34 cellular contexts compared by ENCODE assay signal in the genomic region with DNA sequence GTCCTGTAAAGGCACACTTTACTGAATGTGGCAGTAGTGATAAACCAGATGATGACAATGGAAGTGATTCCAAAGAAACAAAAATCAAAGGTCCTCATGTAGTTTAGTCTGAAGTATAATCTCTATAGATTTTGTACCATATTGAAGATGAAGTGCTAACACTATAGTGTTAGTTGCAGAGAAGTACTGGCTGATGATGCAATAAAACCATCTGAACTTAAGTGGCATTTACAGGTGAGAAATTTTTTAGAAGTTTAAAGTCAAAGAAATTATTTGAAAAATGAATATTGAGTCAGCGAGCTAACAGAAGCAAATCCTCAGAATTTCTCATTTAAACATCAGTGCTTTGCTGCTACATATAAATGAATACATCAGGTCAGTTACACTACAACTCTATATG.
"Had no signal": no experiment of that assay in that cellular context is flagged by ENCODE, and none has a peak within 500 bp of the region (broad histone marks: within the 10 kb centered on the region; RNA-seq: fewer than 3 reads in every experiment).

No MANE protein-coding gene starts in this region.

- DNase-seq: activated B cell treated with CpG ODN at 0.5 μM for 24 hours; activated CD4-positive, alpha-beta memory T cell treated with anti-CD3 and anti-CD28 coated beads for 36 hours; activated CD4-positive, alpha-beta T cell treated with anti-CD3 and anti-CD28 coated beads for 4 hours; activated CD4-positive, alpha-beta T cell treated with anti-CD3 and anti-CD28 coated beads, Interleukin-2, amount 10 ng/mL, durations not matched to agents 24 days and 14 days; activated CD4-positive, alpha-beta T cell treated with anti-CD3 and anti-CD28 coated beads, Interleukin-2, amount 50 U/mL, for 1 hour; activated CD4-positive, alpha-beta T cell treated with anti-CD3 and anti-CD28 coated beads, Interleukin-2, amount 50 U/mL, for 4 hours; activated CD4-positive, CD25-positive, alpha-beta regulatory T cell treated with anti-CD3 and anti-CD28 coated beads, Interleukin-2, amount 50 U/mL, for 72 hours; activated CD8-positive, alpha-beta memory T cell treated with anti-CD3 and anti-CD28 coated beads, Interleukin-2, amount 50 U/mL, for 4 hours; activated CD8-positive, alpha-beta T cell treated with anti-CD3 and anti-CD28 coated beads for 36 hours; activated effector memory CD4-positive, alpha-beta T cell treated with anti-CD3 and anti-CD28 coated beads, Interleukin-2, amount 50 U/mL, for 16 hours; activated gamma-delta T cell treated with Interleukin-2 at 50 U/mL for 16 hours; activated naive CD4-positive, alpha-beta T cell; activated naive CD4-positive, alpha-beta T cell treated with anti-CD3 and anti-CD28 coated beads for 36 hours; activated naive CD4-positive, alpha-beta T cell treated with anti-CD3 and anti-CD28 coated beads, Interleukin-2, amount 50 U/mL, for 16 hours; activated naive CD8-positive, alpha-beta T cell treated with anti-CD3 and anti-CD28 coated beads for 36 hours; activated T-cell treated with anti-CD3 and anti-CD28 coated beads for 4 hours; activated T-cell treated with anti-CD3 and anti-CD28 coated beads, Interleukin-2, amount 50 U/mL, for 1 hour; activated T-cell treated with anti-CD3 and anti-CD28 coated beads, Interleukin-2, amount 50 U/mL, for 4 hours; activated T-cell treated with anti-CD3 and anti-CD28 coated beads, Interleukin-2, amount 50 U/mL, for 72 hours; adrenal gland; amniotic stem cell; aorta; body of pancreas; brain microvascular endothelial cell; central memory CD4-positive, alpha-beta T cell; T-helper 2 cell; T-helper 9 cell had no signal

- H3K9me3 ChIP-seq: adrenal gland, body of pancreas, breast epithelium had no signal

- ATAC-seq: activated CD8-positive, alpha-beta T cell treated with anti-CD3 and anti-CD28 coated beads for 36 hours; activated naive CD4-positive, alpha-beta T cell treated with anti-CD3 and anti-CD28 coated beads, Interleukin-2, amount 50 U/mL, for 72 hours; activated T-cell treated with anti-CD3 and anti-CD28 coated beads, Interleukin-2, amount 50 U/mL, for 4 hours; activated T-cell treated with anti-CD3 and anti-CD28 coated beads, Interleukin-2, amount 50 U/mL, for 72 hours; activated T-helper 17 cell treated with anti-CD3 and anti-CD28 coated beads, Interleukin-2, amount 50 U/mL, for 72 hours; body of pancreas had no signal

- H3K4me3 ChIP-seq: adrenal gland, body of pancreas, breast epithelium had no signal

- H3K27ac ChIP-seq: adrenal gland, body of pancreas, brain microvascular endothelial cell, breast epithelium, VCaP had no signal

- H3K4me1 ChIP-seq: body of pancreas, breast epithelium had no signal

- H3K36me3 ChIP-seq: adrenal gland, brain microvascular endothelial cell, breast epithelium had no signal

- H3K27me3 ChIP-seq: adrenal gland, brain microvascular endothelial cell, breast epithelium had no signal

- FAIRE-seq: astrocyte, colon, TTC549 had no signal
